In genomic region chr21:45041351-45041805, GRCh38 we compare ENCODE assay signal across 9 cellular contexts. TPM values are rescaled to one million over a fixed set of nuclear protein-coding genes. Genes with fewer than 3 reads are reported as not detected.
A peak's percentile ranks its signal among the peaks of the same experiment; 100 is the strongest.
DNase-seq lines count a peak whose midpoint lies in the region; ATAC-seq and TF ChIP-seq lines count a peak whose summit lies in the region.
"Had no signal": no experiment of that assay in that cellular context is flagged by ENCODE, and none has a peak within 500 bp of the region (broad histone marks: within the 10 kb centered on the region; RNA-seq: fewer than 3 reads in every experiment).

No MANE protein-coding gene starts in this region.

- no peaks in the 10 kb centered on the region for H3K27me3 Mint-ChIP-seq in GM23338 (ENCODE audit: insufficient read depth, low read depth, poor library complexity)
- peaks cover 17% of the 10 kb centered on the region for H3K27me3 Mint-ChIP-seq in T-helper 2 cell treated with Interferon-gamma antibody and Interleukin-4, amounts not matched to agents 5 μg/mL and 100 μg/mL, for 36 hours (ENCODE audit: low read depth)
- H3K27me3 Mint-ChIP-seq in activated T-helper 2 cell treated with anti-CD3 and anti-CD28 coated beads, Interferon-gamma antibody, Interleukin-2, Interleukin-4, amounts not matched to agents 10 μg/mL and 5 μg/mL and 100 μg/mL, durations not matched to agents 14 hours and 24 hours and 36 hours (ENCODE audit: low read depth), result peaks cover 8% of the 10 kb centered on the region

- 39% methylated on average over 16 of the region's 16 CpGs for WGBS in right cardiac atrium

- no peaks in the 10 kb centered on the region for H3K36me3 ChIP-seq in GM23338 (ENCODE audit: insufficient read depth)

- no peak overlapping the region for H3K4me3 Mint-ChIP-seq in GM23338
- no peak overlapping the region for H3K4me3 Mint-ChIP-seq in T-helper 2 cell treated with Interferon-gamma antibody and Interleukin-4, amounts not matched to agents 5 μg/mL and 100 μg/mL, for 36 hours
- no peak overlapping the region for H3K4me3 Mint-ChIP-seq in activated T-helper 2 cell treated with anti-CD3 and anti-CD28 coated beads, Interferon-gamma antibody, Interleukin-2, Interleukin-4, amounts not matched to agents 10 μg/mL and 5 μg/mL and 100 μg/mL, durations not matched to agents 14 hours and 24 hours and 36 hours (ENCODE audit: low read depth)

- no peak overlapping the region for H3K4me3 ChIP-seq in GM23338
- H3K4me3 ChIP-seq in astrocyte of the spinal cord (ENCODE audit: low read depth, low read length), result no peak overlapping the region
- no peak overlapping the region for H3K4me3 ChIP-seq in right cardiac atrium (ENCODE audit: low read length)

- no peak overlapping the region for H3K27ac ChIP-seq in GM23338 (ENCODE audit: low read depth)
- H3K27ac ChIP-seq in right cardiac atrium (ENCODE audit: low read length), result no peak overlapping the region

- ATAC-seq in GM23338, result peak; percentile 54
- peak; percentile 89 to 92 for ATAC-seq in right cardiac atrium
- ATAC-seq in GM19328 (IDR thresholded peaks at IDR 0.05; ENCODE audit: unreplicated experiment), result no peak

- H3K4me1 Mint-ChIP-seq in GM23338, result peaks cover 2% of the 10 kb centered on the region; the same call in 2 of the 3 replicates
- H3K4me1 Mint-ChIP-seq in T-helper 2 cell treated with Interferon-gamma antibody and Interleukin-4, amounts not matched to agents 5 μg/mL and 100 μg/mL, for 36 hours (ENCODE audit: low read depth), result no peaks in the 10 kb centered on the region
- no peaks in the 10 kb centered on the region for H3K4me1 Mint-ChIP-seq in activated T-helper 2 cell treated with anti-CD3 and anti-CD28 coated beads, Interferon-gamma antibody, Interleukin-2, Interleukin-4, amounts not matched to agents 10 μg/mL and 5 μg/mL and 100 μg/mL, durations not matched to agents 14 hours and 24 hours and 36 hours (ENCODE audit: low read depth)

- H3K27me3 ChIP-seq in GM23338 (ENCODE audit: insufficient read depth) (no peaks in the 10 kb centered on the region), right cardiac atrium (ENCODE audit: control insufficient read depth, insufficient read depth) (no peaks in the 10 kb centered on the region)

- in situ Hi-C loops in astrocyte of the spinal cord (cut with HindIII; ENCODE audit: low sequenced_read_pairs), result no loop called here

- H3K9me3 Mint-ChIP-seq in GM23338, result peaks cover 3% of the 10 kb centered on the region
- H3K9me3 Mint-ChIP-seq in T-helper 2 cell treated with Interferon-gamma antibody and Interleukin-4, amounts not matched to agents 5 μg/mL and 100 μg/mL, for 36 hours, result peaks cover 16% of the 10 kb centered on the region
- peaks cover 9% of the 10 kb centered on the region for H3K9me3 Mint-ChIP-seq in activated T-helper 2 cell treated with anti-CD3 and anti-CD28 coated beads, Interferon-gamma antibody, Interleukin-2, Interleukin-4, amounts not matched to agents 10 μg/mL and 5 μg/mL and 100 μg/mL, durations not matched to agents 14 hours and 24 hours and 36 hours

- no peaks in the 10 kb centered on the region for H3F3A ChIP-seq in GM23338 (replicated peaks; ENCODE audit: low read depth)

- TF ChIP-seq CTCF in GM23338 (conservative IDR thresholded peaks at IDR 0.05; ENCODE audit: low read depth in 2 of 2) (no peak), astrocyte of the spinal cord (IDR thresholded peaks at IDR 0.05; ENCODE audit: low read depth, low read length) (no peak)

- no peaks in the 10 kb centered on the region for H3K9me3 ChIP-seq in right cardiac atrium (ENCODE audit: control insufficient read depth, low read length)

- no peaks in the 10 kb centered on the region for H3K4me1 ChIP-seq in GM23338 (ENCODE audit: insufficient read depth)
- no peaks in the 10 kb centered on the region for H3K4me1 ChIP-seq in right cardiac atrium (ENCODE audit: control insufficient read depth, insufficient read depth, low read length)

- no peaks in the 10 kb centered on the region for H3K36me3 Mint-ChIP-seq in GM23338 (ENCODE audit: low read depth)
- H3K36me3 Mint-ChIP-seq in T-helper 2 cell treated with Interferon-gamma antibody and Interleukin-4, amounts not matched to agents 5 μg/mL and 100 μg/mL, for 36 hours (ENCODE audit: low read depth), result no peaks in the 10 kb centered on the region
- no peaks in the 10 kb centered on the region for H3K36me3 Mint-ChIP-seq in activated T-helper 2 cell treated with anti-CD3 and anti-CD28 coated beads, Interferon-gamma antibody, Interleukin-2, Interleukin-4, amounts not matched to agents 10 μg/mL and 5 μg/mL and 100 μg/mL, durations not matched to agents 14 hours and 24 hours and 36 hours (ENCODE audit: low read depth)

- H3K79me2 ChIP-seq in GM23338 (replicated peaks; ENCODE audit: insufficient read depth), result no peaks in the 10 kb centered on the region

- no peaks in the 10 kb centered on the region for H4K20me1 ChIP-seq in GM23338 (replicated peaks; ENCODE audit: insufficient read depth)

- DNase-seq in GM23338 (ENCODE audit: low spot score) (no peak), astrocyte of the spinal cord (ENCODE audit: low read depth, low spot score) (peak; percentile 71), right cardiac atrium (peak; percentile 86 to 91 (median 86)), smooth muscle cell of the brain vasculature (ENCODE audit: low read depth, low spot score) (peak; percentile 75)
- DNase-seq in T-helper 2 cell treated with Interferon-gamma antibody and Interleukin-4, amounts not matched to agents 5 μg/mL and 100 μg/mL, for 36 hours (ENCODE audit: low spot score), result no peak
- no peak for DNase-seq in central memory CD4-positive, alpha-beta T cell
- no peak for DNase-seq in activated T-helper 2 cell treated with anti-CD3 and anti-CD28 coated beads, Interferon-gamma antibody, Interleukin-2, Interleukin-4, amounts not matched to agents 10 μg/mL and 5 μg/mL and 100 μg/mL, durations not matched to agents 14 hours and 24 hours and 36 hours (ENCODE audit: low spot score)
- DNase-seq: NCI-H1436 had no signal

- no peak overlapping the region for H3K4me2 ChIP-seq in GM23338

- H2AFZ ChIP-seq in GM23338, result no peak overlapping the region

- no peak overlapping the region for H3K27ac Mint-ChIP-seq in GM23338
- H3K27ac Mint-ChIP-seq in T-helper 2 cell treated with Interferon-gamma antibody and Interleukin-4, amounts not matched to agents 5 μg/mL and 100 μg/mL, for 36 hours, result no peak overlapping the region
- no peak overlapping the region for H3K27ac Mint-ChIP-seq in activated T-helper 2 cell treated with anti-CD3 and anti-CD28 coated beads, Interferon-gamma antibody, Interleukin-2, Interleukin-4, amounts not matched to agents 10 μg/mL and 5 μg/mL and 100 μg/mL, durations not matched to agents 14 hours and 24 hours and 36 hours

- no peaks in the 10 kb centered on the region for H3K9me2 ChIP-seq in GM23338 (ENCODE audit: insufficient read depth)

- intact Hi-C loops in right cardiac atrium (cut with DNase I), result no loop called here
- intact Hi-C loops in activated T-helper 2 cell treated with anti-CD3 and anti-CD28 coated beads, Interferon-gamma antibody, Interleukin-2, Interleukin-4, amounts not matched to agents 10 μg/mL and 5 μg/mL and 100 μg/mL, durations not matched to agents 14 hours and 24 hours and 36 hours (cut with micrococcal nuclease), result no loop called here

TF ChIP-seq in GM23338, 12 proteins besides CTCF, POLR2A, EP300 and RAD21 (continues in another document):
- no peak for TF ChIP-seq ETS1 (IDR thresholded peaks at IDR 0.05)

RNA-seq across cellular contexts. Expression of gene ADARB1, which starts 33.0 kb away (rescaled TPM):
- total RNA-seq in GM23338 (2014; rRNA removed; shearing (Covaris generic)), result 6.3 and 14.8 TPM in 2 replicates
- polyA plus RNA-seq in GM23338 (2016; fragmentation: Nextera tagmentation; extraction: Ambion mirVana), result 4.8 and 7.4 TPM in 2 replicates
- 10 to 100 TPM; 16.9 to 23.8 (median 19.4) TPM for total RNA-seq in right cardiac atrium
- polyA plus RNA-seq in right cardiac atrium, result 9.1 TPM
- total RNA-seq in activated T-helper 2 cell treated with anti-CD3 and anti-CD28 coated beads, Interferon-gamma antibody, Interleukin-2, Interleukin-4, amounts not matched to agents 10 μg/mL and 5 μg/mL and 100 μg/mL, durations not matched to agents 14 hours and 24 hours and 36 hours, result 25.8 and 29.5 TPM in 2 replicates

Comparison
In these comparisons a context has a peak if more than half of its experiments do, and no peak if none do; other contexts are left out.
1. DNase-seq: peak in astrocyte of the spinal cord (single experiment), right cardiac atrium (3 of 3) and smooth muscle cell of the brain vasculature (single experiment); none in GM23338 (single experiment), T-helper 2 cell treated with Interferon-gamma antibody and Interleukin-4, amounts not matched to agents 5 μg/mL and 100 μg/mL, for 36 hours (single experiment), central memory CD4-positive, alpha-beta T cell (single experiment) and activated T-helper 2 cell treated with anti-CD3 and anti-CD28 coated beads, Interferon-gamma antibody, Interleukin-2, Interleukin-4, amounts not matched to agents 10 μg/mL and 5 μg/mL and 100 μg/mL, durations not matched to agents 14 hours and 24 hours and 36 hours (single experiment).